Comparison of ENCODE assay signal across 1 cellular context in genomic region chr11:129828301-129828836, GRCh38.
TF ChIP-seq lines count a peak whose summit lies in the region.

No MANE protein-coding gene starts in this region.

TF ChIP-seq in HepG2, 621 proteins besides CTCF, POLR2A, EP300 and RAD21 (continued from another document and continues in another):
- TF ChIP-seq HNF4G (IDR thresholded peaks at IDR 0.05; ENCODE audit: borderline replicate concordance, low read depth, low read length) (peak; percentile 31; the same call in 1 of the 2 replicates), HNF4G (CRISPR knock-in tag; IDR thresholded peaks at IDR 0.05; ENCODE audit: borderline replicate concordance, low read depth) (no peak; the same call in 1 of the 2 replicates), MEF2D (CRISPR knock-in tag; IDR thresholded peaks at IDR 0.05) (peak; percentile 93), THAP11 (CRISPR knock-in tag; IDR thresholded peaks at IDR 0.05) (0 out of 2 replicates have a peak, but pooled peaks have one; percentile 10), ZBTB2 (CRISPR knock-in tag; IDR thresholded peaks at IDR 0.05; ENCODE audit: low read depth) (no peak), ZNF543 (CRISPR knock-in tag; IDR thresholded peaks at IDR 0.05) (0 out of 2 replicates have a peak, but pooled peaks have one; percentile 46), SIN3A (IDR thresholded peaks at IDR 0.05; ENCODE audit: borderline replicate concordance, low read depth, low read length) (no peak), ZNF512B (CRISPR knock-in tag; IDR thresholded peaks at IDR 0.05; ENCODE audit: borderline replicate concordance) (no peak), GATAD2A (CRISPR knock-in tag; IDR thresholded peaks at IDR 0.05) (peak; percentile 81; the same call in 1 of the 2 replicates), ZBTB34 (CRISPR knock-in tag; IDR thresholded peaks at IDR 0.05) (no peak), YEATS4 (CRISPR knock-in tag; IDR thresholded peaks at IDR 0.05; ENCODE audit: borderline replicate concordance) (no peak), GMEB2 (CRISPR knock-in tag; IDR thresholded peaks at IDR 0.05; ENCODE audit: low read depth) (no peak), STAG1 (CRISPR knock-in tag; IDR thresholded peaks at IDR 0.05) (no peak; the same call in 1 of the 2 replicates), ZNF878 (CRISPR knock-in tag; IDR thresholded peaks at IDR 0.05) (peak; percentile 71; the same call in 1 of the 2 replicates), ZNF720 (CRISPR knock-in tag; IDR thresholded peaks at IDR 0.05) (no peak), NONO (IDR thresholded peaks at IDR 0.05) (no peak), NONO (CRISPR knock-in tag; conservative IDR thresholded peaks at IDR 0.05) (no peak; the same call in 1 of the 2 replicates), TAF15 (IDR thresholded peaks at IDR 0.05; ENCODE audit: low read depth, low read length, poor library complexity, severe bottlenecking) (no peak), ZNF850 (CRISPR knock-in tag; conservative IDR thresholded peaks at IDR 0.05) (no peak), FOXK1 (CRISPR knock-in tag; IDR thresholded peaks at IDR 0.05; ENCODE audit: borderline replicate concordance, low read depth) (peak; percentile 11; the same call in 1 of the 2 replicates), GATAD1 (CRISPR knock-in tag; IDR thresholded peaks at IDR 0.05) (0 out of 2 replicates have a peak, but pooled peaks have one; percentile 41), ZNF282 (IDR thresholded peaks at IDR 0.05; ENCODE audit: partially characterized antibody) (no peak), SMAD9 (CRISPR knock-in tag; IDR thresholded peaks at IDR 0.05) (no peak), SNAPC4 (CRISPR knock-in tag; IDR thresholded peaks at IDR 0.05) (no peak), HMGXB4 (CRISPR knock-in tag; IDR thresholded peaks at IDR 0.05; ENCODE audit: borderline replicate concordance in 1 of 2, low read depth in 1 of 2) (peak; percentile 34 to 44; a peak in 1 of 4 replicates), ZEB1 (IDR thresholded peaks at IDR 0.05; ENCODE audit: insufficient replicate concordance, low read depth) (peak; percentile 97), ATM (IDR thresholded peaks at IDR 0.05; ENCODE audit: borderline replicate concordance) (no peak), ZNF263 (CRISPR knock-in tag; IDR thresholded peaks at IDR 0.05) (no peak), HMGXB3 (CRISPR knock-in tag; IDR thresholded peaks at IDR 0.05; ENCODE audit: borderline replicate concordance) (peak; percentile 69; the same call in 1 of the 2 replicates), TBX3 (IDR thresholded peaks at IDR 0.05; ENCODE audit: borderline replicate concordance) (no peak), ZNF414 (CRISPR knock-in tag; IDR thresholded peaks at IDR 0.05) (0 out of 2 replicates have a peak, but pooled peaks have one; percentile 28), ESRRA (CRISPR knock-in tag; IDR thresholded peaks at IDR 0.05; ENCODE audit: low read depth) (no peak), MEIS2 (CRISPR knock-in tag; IDR thresholded peaks at IDR 0.05) (peak; percentile 52), STAT6 (CRISPR knock-in tag; IDR thresholded peaks at IDR 0.05; ENCODE audit: borderline replicate concordance) (peak; percentile 88; the same call in 1 of the 2 replicates)
